16 cellular contexts compared by ENCODE assay signal in the genomic region with DNA sequence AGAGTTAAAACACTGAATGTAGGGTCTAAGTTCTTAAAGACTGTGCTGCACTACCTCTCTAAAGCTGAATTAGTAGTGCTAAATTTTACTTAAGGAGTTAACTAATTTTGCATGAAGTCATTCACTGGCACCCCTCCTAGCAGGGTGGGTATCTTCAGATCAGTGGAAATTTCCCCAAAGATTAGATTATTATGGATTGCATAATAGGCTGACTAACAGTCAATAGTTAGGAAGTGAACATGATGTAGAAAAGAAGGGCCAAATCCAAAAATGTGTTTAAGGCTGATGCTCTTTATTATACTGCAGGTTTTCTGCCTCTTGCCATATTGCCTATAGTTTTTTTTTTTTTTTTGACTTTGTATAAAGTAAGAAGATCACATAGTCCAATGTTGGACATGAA. TPM values are rescaled to one million over a fixed set of nuclear protein-coding genes. Genes with fewer than 3 reads are reported as not detected.
DNase-seq lines count a peak whose midpoint lies in the region; ATAC-seq and TF ChIP-seq lines count a peak whose summit lies in the region.
"Had no signal": no experiment of that assay in that cellular context is flagged by ENCODE, and none has a peak within 500 bp of the region (broad histone marks: within the 10 kb centered on the region; RNA-seq: fewer than 3 reads in every experiment).

No MANE protein-coding gene starts in this region.

- no peaks in the 10 kb centered on the region for H3K36me3 ChIP-seq in right lobe of liver
- H3K36me3 ChIP-seq: prostate gland, uterus had no signal

- TF ChIP-seq CTCF in cardiac fibroblast (IDR thresholded peaks at IDR 0.05; ENCODE audit: low read depth, low read length) (no peak), right lobe of liver (IDR thresholded peaks at IDR 0.05) (no peak), GM13977 (IDR thresholded peaks at IDR 0.05; ENCODE audit: extremely low read depth, insufficient read depth, missing control alignments) (no peak), dorsolateral prefrontal cortex (IDR thresholded peaks at IDR 0.05 in 54 of 56, conservative IDR thresholded peaks at IDR 0.05 in 2 of 56; ENCODE audit: low read depth in 1 of 56, partially characterized antibody in 56 of 56) (no peak)

- no peak overlapping the region for H3K4me3 ChIP-seq in cardiac fibroblast (replicated peaks in 1 of 2; ENCODE audit: low read depth in 2 of 2, low read length in 2 of 2)
- H3K4me3 ChIP-seq in right lobe of liver: no peak overlapping the region
- H3K4me3 ChIP-seq in dorsolateral prefrontal cortex: peak overlapping the region in 18 of 59 donors; percentile 0 to 30 (median 10)
- H3K4me3 ChIP-seq: prostate gland, uterus had no signal

- intact Hi-C loops in right lobe of liver (cut with DNase I) (no loop called here), dorsolateral prefrontal cortex (cut with DNase I) (no loop called here)

- TF ChIP-seq POLR2A in right lobe of liver (IDR thresholded peaks at IDR 0.05): no peak

- ATAC-seq in right lobe of liver (peak in 3 of 4 donors; percentile 16 to 52 (median 19)), GM19463 (IDR thresholded peaks at IDR 0.05; ENCODE audit: unreplicated experiment) (no peak)
- ATAC-seq: activated CD8-positive, alpha-beta T cell treated with anti-CD3 and anti-CD28 coated beads, Interleukin-2, amount 10 ng/mL, durations not matched to agents 7 days and 5 days; foreskin keratinocyte had no signal

- H3K27me3 ChIP-seq in right lobe of liver: no peaks in the 10 kb centered on the region
- no peaks in the 10 kb centered on the region for H3K27me3 ChIP-seq in dorsolateral prefrontal cortex
- H3K27me3 ChIP-seq: foreskin keratinocyte, uterus had no signal

- peak overlapping the region in 2 of 3 donors; percentile 6 to 59 for H3K27ac ChIP-seq in right lobe of liver
- H3K27ac ChIP-seq in dorsolateral prefrontal cortex: peak overlapping the region in 2 of 59 donors; percentile 1 to 4
- H3K27ac ChIP-seq: foreskin keratinocyte, prostate gland had no signal

- no peaks in the 10 kb centered on the region for H3K9me3 ChIP-seq in right lobe of liver
- H3K9me3 ChIP-seq: prostate gland, uterus had no signal

- H3K4me1 ChIP-seq in right lobe of liver: peaks cover 0 to 55% (median 7%) of the 10 kb centered on the region in 4 donors
- H3K4me1 ChIP-seq: prostate gland had no signal

- DNase-seq in AG08395 (ENCODE audit: low spot score): peak; percentile 36
- DNase-seq in HCEC 1CT: peak; percentile 49
- peak; percentile 19 to 42 for DNase-seq in cardiac fibroblast (ENCODE audit: low read depth in 2 of 2)
- no peak for DNase-seq in right lobe of liver
- no peak for DNase-seq in GM13977 (ENCODE audit: low spot score)
- no peak for DNase-seq in dorsolateral prefrontal cortex
- DNase-seq in KBM-7: no peak
- DNase-seq: activated CD8-positive, alpha-beta T cell treated with anti-CD3 and anti-CD28 coated beads, Interleukin-2, amount 10 ng/mL, durations not matched to agents 7 days and 5 days; cerebellar nuclear complex; foreskin keratinocyte; immature natural killer cell; NCI-H1105 treated with DMSO at 0.1 percent for 48 hours; NCI-H510A had no signal

- in situ Hi-C loops in GM13977 (cut with MboI; ENCODE audit: low pct_unique_long_range_greater_than_20kb, low sequenced_read_pairs, unreplicated experiment) (no loop called here), KBM-7 (cut with MboI; ENCODE audit: low pct_unique_long_range_greater_than_20kb, low sequenced_read_pairs) (no loop called here)

RNA-seq across cellular contexts. Expression of a gene that starts 5.2 kb away (rescaled TPM):
- total RNA-seq in right lobe of liver (10 to 100 TPM; 41.8 to 65.8 (median 61.5) TPM), dorsolateral prefrontal cortex (100 to 1,000 TPM; 180 to 307 (median 230) TPM)

Comparison
In these comparisons a context has a peak if more than half of its experiments do, and no peak if none do; other contexts are left out.
1. DNase-seq: peak in AG08395 (single experiment), HCEC 1CT (single experiment) and cardiac fibroblast (2 of 2); none in right lobe of liver (0 of 3), GM13977 (single experiment), dorsolateral prefrontal cortex (0 of 10) and KBM-7 (single experiment).